In the genomic region with DNA sequence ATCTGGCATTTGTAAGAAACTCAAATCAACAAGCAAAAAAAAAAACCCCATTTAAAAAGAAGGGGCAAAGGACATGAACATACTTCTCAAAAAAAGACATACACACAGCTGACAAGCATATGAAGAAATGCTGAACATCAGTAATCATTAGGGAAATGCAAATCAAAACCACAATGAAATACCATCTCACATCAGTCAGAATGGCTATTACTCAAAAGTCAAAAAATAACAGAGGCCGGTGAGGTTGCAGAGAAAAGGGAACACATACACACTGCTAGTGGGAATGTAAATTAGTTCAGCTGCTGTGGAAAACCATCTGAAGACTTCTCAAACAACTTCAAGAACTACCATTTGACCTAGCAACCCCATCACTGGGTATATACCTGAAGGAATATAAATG, we compare ENCODE assay signal across 13 cellular contexts.
DNase-seq lines count a peak whose midpoint lies in the region; ATAC-seq and TF ChIP-seq lines count a peak whose summit lies in the region.
"Had no signal": no experiment of that assay in that cellular context is flagged by ENCODE, and none has a peak within 500 bp of the region (broad histone marks: within the 10 kb centered on the region; RNA-seq: fewer than 3 reads in every experiment).

No MANE protein-coding gene starts in this region.

- DNase-seq in astrocyte of the spinal cord (ENCODE audit: low read depth, low spot score) (peak; percentile 13), stromal cell of bone marrow (ENCODE audit: low read depth) (peak; percentile 34), NCI-H1092 (lab: John Stamatoyannopoulos, UW) (no peak)
- no peak for DNase-seq in stimulated activated CD8-positive, alpha-beta memory T cell treated with anti-CD3 and anti-CD28 coated beads, Interleukin-4, amount 100 ng/mL, for 48 hours
- DNase-seq: mesenchymal stem cell, NCI-H524, psoas muscle, SHP77 had no signal

- no peak for TF ChIP-seq POLR2A in GM18505 (IDR thresholded peaks at IDR 0.05; ENCODE audit: borderline replicate concordance, extremely low read depth, insufficient read depth, insufficient read length)

- in situ Hi-C loops in astrocyte of the spinal cord (cut with HindIII; ENCODE audit: low sequenced_read_pairs) = no loop called here

- ATAC-seq in GM19395 (IDR thresholded peaks at IDR 0.05; ENCODE audit: unreplicated experiment) = peak; percentile 83
- ATAC-seq in HG02885 (IDR thresholded peaks at IDR 0.05; ENCODE audit: poor library complexity, unreplicated experiment) = peak; percentile 85
- ATAC-seq in GM18505 (IDR thresholded peaks at IDR 0.05; ENCODE audit: unreplicated experiment) = no peak
- ATAC-seq: GM23338, psoas muscle had no signal

- H3K4me3 ChIP-seq in astrocyte of the spinal cord (ENCODE audit: low read depth, low read length) = no peak overlapping the region
- H3K4me3 ChIP-seq: GM23338, hepatocyte, psoas muscle had no signal

- no peak for TF ChIP-seq CTCF in astrocyte of the spinal cord (IDR thresholded peaks at IDR 0.05; ENCODE audit: low read depth, low read length)

Comparison
In these comparisons a context has a peak if more than half of its experiments do, and no peak if none do; other contexts are left out.
1. DNase-seq: peak in astrocyte of the spinal cord (single experiment) and stromal cell of bone marrow (single experiment); none in NCI-H1092 (single experiment) and stimulated activated CD8-positive, alpha-beta memory T cell treated with anti-CD3 and anti-CD28 coated beads, Interleukin-4, amount 100 ng/mL, for 48 hours (single experiment).